Comparison of ENCODE assay signal across 10 cellular contexts in the genomic region with DNA sequence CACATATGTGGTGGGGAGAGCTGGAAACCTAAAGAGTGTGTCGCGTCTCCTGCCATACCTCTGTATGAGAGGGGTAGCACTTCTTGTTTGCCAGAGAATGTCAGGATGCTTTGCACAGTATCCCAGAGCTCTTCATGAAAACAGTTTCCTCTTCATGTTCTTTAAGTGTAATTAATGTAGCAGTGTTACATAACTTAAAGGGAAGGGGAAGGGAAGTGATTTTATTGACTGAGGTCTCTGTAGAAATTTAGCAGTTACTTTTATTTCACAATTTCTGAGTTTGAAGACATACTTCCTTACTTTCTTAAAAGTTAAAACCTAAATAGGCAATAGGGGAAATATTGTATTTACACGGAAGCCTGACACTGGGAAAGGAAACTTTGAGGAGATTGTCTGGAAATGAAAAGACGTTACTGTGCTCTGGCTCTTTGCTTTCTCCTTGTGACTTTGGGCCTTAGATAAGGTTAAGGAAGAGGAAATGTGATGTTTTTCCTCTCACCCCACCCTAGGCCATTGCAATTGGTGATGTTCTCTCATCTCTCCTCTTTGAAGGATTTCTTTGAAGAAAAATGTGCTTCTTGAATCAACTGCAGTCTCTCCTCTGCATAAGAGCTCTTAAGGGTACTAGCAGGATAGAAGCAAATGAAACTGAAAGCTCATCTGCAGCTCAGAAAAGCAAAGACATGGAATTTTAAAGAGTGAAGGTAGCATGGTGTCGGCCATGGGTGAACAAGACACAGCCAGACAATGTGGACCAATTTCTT. TPM values are rescaled to one million over a fixed set of nuclear protein-coding genes. Genes with fewer than 3 reads are reported as not detected.
DNase-seq lines count a peak whose midpoint lies in the region; ATAC-seq and TF ChIP-seq lines count a peak whose summit lies in the region.
"Had no signal": no experiment of that assay in that cellular context is flagged by ENCODE, and none has a peak within 500 bp of the region (broad histone marks: within the 10 kb centered on the region; RNA-seq: fewer than 3 reads in every experiment).

No MANE protein-coding gene starts in this region.

- H3K9me3 Mint-ChIP-seq in activated T-helper 17 cell treated with anti-CD3 and anti-CD28 coated beads, Interleukin-2, amount 50 U/mL, for 72 hours = no peaks in the 10 kb centered on the region

- H3K36me3 ChIP-seq in heart left ventricle (peaks cover 0 to 83% (median 70%) of the 10 kb centered on the region in 9 donors), left lung (peaks cover 0 to 69% of the 10 kb centered on the region in 2 donors), upper lobe of left lung (peaks cover 0 to 65% (median 14%) of the 10 kb centered on the region in 4 donors)

- H3K9me3 ChIP-seq in heart left ventricle (no peaks in the 10 kb centered on the region), left lung (no peaks in the 10 kb centered on the region), upper lobe of left lung (no peaks in the 10 kb centered on the region)

- H3K27ac Mint-ChIP-seq in activated T-helper 17 cell treated with anti-CD3 and anti-CD28 coated beads, Interleukin-2, amount 50 U/mL, for 72 hours = peak overlapping the region; percentile 93

- TF ChIP-seq POLR2A in heart left ventricle (IDR thresholded peaks at IDR 0.05) (no peak), upper lobe of left lung (IDR thresholded peaks at IDR 0.05) (no peak)

- H3K27me3 ChIP-seq in heart left ventricle (no peaks in the 10 kb centered on the region), left lung (no peaks in the 10 kb centered on the region), upper lobe of left lung (no peaks in the 10 kb centered on the region)

- intact Hi-C loops in heart left ventricle (cut with DNase I) (no loop called here), Right ventricle myocardium superior (cut with DNase I) (no loop called here), left lung (cut with DNase I) (no loop called here)

- H3K4me3 Mint-ChIP-seq in activated T-helper 17 cell treated with anti-CD3 and anti-CD28 coated beads, Interleukin-2, amount 50 U/mL, for 72 hours = peak overlapping the region; percentile 84

- WGBS in heart left ventricle, 4 donors = 63 to 72% (median 66%) methylated on average over 5 of the region's 5 CpGs
- WGBS in upper lobe of left lung, 2 donors = 51 to 59% methylated on average over 5 of the region's 5 CpGs

- TF ChIP-seq CTCF in heart left ventricle (IDR thresholded peaks at IDR 0.05) (no peak), left lung (IDR thresholded peaks at IDR 0.05) (no peak), upper lobe of left lung (IDR thresholded peaks at IDR 0.05) (no peak)

- no peak for DNase-seq in heart left ventricle
- DNase-seq in Right ventricle myocardium superior = no peak
- no peak for DNase-seq in left lung
- DNase-seq in upper lobe of left lung = no peak
- DNase-seq in NCI-H1930 (lab: John Stamatoyannopoulos, UW) = no peak
- DNase-seq in stimulated activated CD4-positive, alpha-beta T cell treated with anti-CD3 and anti-CD28 coated beads, Interleukin-4, amount 100 ng/mL, for 24 hours = no peak
- DNase-seq: foreskin fibroblast, NCI-H69 had no signal

- H3K27me3 Mint-ChIP-seq in activated T-helper 17 cell treated with anti-CD3 and anti-CD28 coated beads, Interleukin-2, amount 50 U/mL, for 72 hours = no peaks in the 10 kb centered on the region

- no peak for TF ChIP-seq EP300 in upper lobe of left lung (IDR thresholded peaks at IDR 0.05)

- peaks cover 0 to 34% (median 13%) of the 10 kb centered on the region in 12 donors for H3K4me1 ChIP-seq in heart left ventricle
- H3K4me1 ChIP-seq in left lung = peaks cover 2 to 50% of the 10 kb centered on the region in 2 donors
- H3K4me1 ChIP-seq in upper lobe of left lung = peaks cover 15 to 37% (median 33%) of the 10 kb centered on the region in 4 donors

- peaks cover 75% of the 10 kb centered on the region for H3K36me3 Mint-ChIP-seq in activated T-helper 17 cell treated with anti-CD3 and anti-CD28 coated beads, Interleukin-2, amount 50 U/mL, for 72 hours (ENCODE audit: low read depth)

- peaks cover 28% of the 10 kb centered on the region for H3K4me1 Mint-ChIP-seq in activated T-helper 17 cell treated with anti-CD3 and anti-CD28 coated beads, Interleukin-2, amount 50 U/mL, for 72 hours

- peak overlapping the region in 9 of 12 donors; percentile 5 to 42 (median 33) for H3K4me3 ChIP-seq in heart left ventricle
- no peak overlapping the region for H3K4me3 ChIP-seq in left lung
- H3K4me3 ChIP-seq in upper lobe of left lung = peak overlapping the region in 1 of 4 donors; percentile 23

- H3K27ac ChIP-seq in heart left ventricle = peak overlapping the region; percentile 44 to 86 (median 68)
- peak overlapping the region; percentile 37 to 79 for H3K27ac ChIP-seq in left lung
- peak overlapping the region; percentile 36 to 81 (median 60) for H3K27ac ChIP-seq in upper lobe of left lung

- ATAC-seq in heart left ventricle = peak in 2 of 4 donors; percentile 50 to 87
- ATAC-seq in Right ventricle myocardium superior (ENCODE audit: poor library complexity) = no peak
- ATAC-seq in activated T-helper 17 cell treated with anti-CD3 and anti-CD28 coated beads, Interleukin-2, amount 50 U/mL, for 72 hours (replicated peaks) = peak; percentile 63
- ATAC-seq in left lung = peak; percentile 32
- peak in 1 of 2 donors; percentile 53 for ATAC-seq in upper lobe of left lung (ENCODE audit: low FRiP score in 2 of 2)
- ATAC-seq in GM18498 (IDR thresholded peaks at IDR 0.05; ENCODE audit: unreplicated experiment) = no peak

RNA-seq across cellular contexts. Expression of gene NXPE3, which starts 6.0 kb away (rescaled TPM):
- total RNA-seq in heart left ventricle (10 to 100 TPM; 24.0 to 43.8 (median 36.4) TPM), Right ventricle myocardium superior (45.5 TPM), left lung (10 to 100 TPM; 15.9 to 17.0 TPM), upper lobe of left lung (10 to 100 TPM in 5 of 6 donors, 1 to 10 TPM in 1; 7.2 to 16.8 (median 15.5) TPM)
- 10 to 100 TPM; 13.3 to 18.1 TPM for polyA plus RNA-seq in heart left ventricle
- total RNA-seq in activated T-helper 17 cell treated with anti-CD3 and anti-CD28 coated beads, Interleukin-2, amount 50 U/mL, for 72 hours = 10 to 100 TPM; 13.9 to 21.3 TPM

Comparison
In these comparisons a context has a peak if more than half of its experiments do, and no peak if none do; other contexts are left out.
1. ATAC-seq: peak in activated T-helper 17 cell treated with anti-CD3 and anti-CD28 coated beads, Interleukin-2, amount 50 U/mL, for 72 hours (single experiment) and left lung (single experiment); none in Right ventricle myocardium superior (single experiment) and GM18498 (single experiment).
2. H3K4me3 ChIP-seq: peak in heart left ventricle (9 of 12); none in left lung (0 of 2).
3. Peak in every context shown above with its lines, with median percentiles within 50 percentile points of each other: H3K27ac ChIP-seq.